8 cellular contexts compared by ENCODE assay signal in the genomic region with DNA sequence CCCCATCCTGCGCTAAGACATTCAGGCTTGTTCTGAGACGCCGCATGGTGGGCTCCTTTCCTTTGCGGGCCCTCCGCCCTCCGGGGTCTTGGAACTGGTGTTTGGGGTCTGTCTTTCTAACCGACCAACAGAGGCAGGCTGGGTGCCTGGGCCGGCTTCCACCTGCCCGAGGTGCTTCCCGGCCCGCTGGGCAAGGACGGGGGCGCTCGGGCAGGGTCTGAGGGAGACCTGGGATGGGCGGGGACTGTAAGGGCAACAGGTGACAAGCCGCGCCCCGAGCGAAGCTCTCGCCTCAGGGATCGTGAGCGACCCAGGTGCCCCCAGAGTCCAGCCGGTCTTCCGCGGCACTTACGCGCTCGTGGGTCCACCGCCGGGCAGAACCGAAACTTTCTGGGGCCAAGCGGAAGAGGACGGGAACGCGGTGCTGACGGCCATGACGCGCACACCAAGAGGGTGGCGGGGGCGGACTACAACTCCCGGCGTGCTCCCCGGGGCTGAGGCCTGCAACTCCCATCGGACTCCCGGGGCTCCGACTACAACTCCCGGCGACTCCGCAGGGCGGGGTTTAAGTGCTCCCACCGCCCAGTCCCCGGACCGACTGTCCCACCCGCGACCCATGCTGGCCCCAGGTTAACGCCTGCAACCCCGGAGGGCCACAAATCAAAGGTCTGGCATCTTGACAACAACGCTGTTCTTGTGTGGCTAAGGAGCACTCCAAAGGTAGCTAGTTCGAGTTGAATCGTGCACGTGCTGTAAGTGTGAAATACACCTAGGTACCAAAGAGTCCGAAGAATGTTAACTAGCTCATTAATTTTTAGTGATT. TPM values are rescaled to one million over a fixed set of nuclear protein-coding genes. Genes with fewer than 3 reads are reported as not detected.
DNase-seq lines count a peak whose midpoint lies in the region; TF ChIP-seq lines count a peak whose summit lies in the region.

A gene (minus strand): TSS at position 455 of the 823 bp plus-strand sequence. CDS start 10,914 bp downstream, outside the sequence.

- WGBS in GM23248 (ENCODE audit: low coverage in 1 of 2, low lambda C conversion rate in 2 of 2, missing lambda C conversion rate in 2 of 2), 2 experiments, result 6% methylated on average over 52 to 56 of the region's 62 CpGs
- 1 to 3% (median 2%) methylated on average over 42 to 62 of the region's 62 CpGs for WGBS in stomach, 5 donors

- TF ChIP-seq POLR2A in stomach (IDR thresholded peaks at IDR 0.05), result peak in 1 of 4 donors; percentile 15

- no peaks in the 10 kb centered on the region for H3K27me3 ChIP-seq in GM23248 (replicated peaks; ENCODE audit: insufficient read depth)
- no peaks in the 10 kb centered on the region for H3K27me3 ChIP-seq in neural cell (ENCODE audit: insufficient read depth, low read depth, low read length)
- no peaks in the 10 kb centered on the region for H3K27me3 ChIP-seq in stomach

- H4K20me1 ChIP-seq in GM23248 (ENCODE audit: insufficient read depth), result no peaks in the 10 kb centered on the region
- H4K20me1 ChIP-seq in neural cell (ENCODE audit: insufficient read depth), result no peaks in the 10 kb centered on the region

- H3K4me2 ChIP-seq in GM23248 (ENCODE audit: unreplicated experiment) (peak within 1 kb of the TSS; percentile 92), neural cell (ENCODE audit: low read length) (peak within 1 kb of the TSS; percentile 53)

- peak within 1 kb of the TSS; percentile 99 for H2AFZ ChIP-seq in GM23248
- H2AFZ ChIP-seq in neural cell (ENCODE audit: low read depth, low read length), result peak within 1 kb of the TSS; percentile 25

- no peaks in the 10 kb centered on the region for H3K9me3 ChIP-seq in GM23248 (ENCODE audit: low read depth)
- H3K9me3 ChIP-seq in neural cell (ENCODE audit: low read length), result no peaks in the 10 kb centered on the region
- no peaks in the 10 kb centered on the region for H3K9me3 ChIP-seq in stomach

- H3K36me3 ChIP-seq in GM23248 (ENCODE audit: low read depth) (no peaks in the 10 kb centered on the region), neural cell (ENCODE audit: insufficient read depth, low read length) (no peaks in the 10 kb centered on the region), stomach (no peaks in the 10 kb centered on the region)

- peaks cover 20% of the 10 kb centered on the region for H3F3A ChIP-seq in GM23248 (ENCODE audit: insufficient read depth)
- no peaks in the 10 kb centered on the region for H3F3A ChIP-seq in neural cell (ENCODE audit: insufficient read depth, low read length, poor library complexity, severe bottlenecking)

- H3K9me2 ChIP-seq in GM23248 (ENCODE audit: insufficient read depth) (no peaks in the 10 kb centered on the region), neural cell (ENCODE audit: insufficient read depth, low read length) (no peaks in the 10 kb centered on the region)

- no peak for TF ChIP-seq RAD21 in neural cell (conservative IDR thresholded peaks at IDR 0.05)

- TF ChIP-seq CTCF in foreskin fibroblast (IDR thresholded peaks at IDR 0.05; ENCODE audit: low read depth, low read length), result no peak
- TF ChIP-seq CTCF in neural cell (IDR thresholded peaks at IDR 0.05; ENCODE audit: poor library complexity, severe bottlenecking), result no peak
- no peak for TF ChIP-seq CTCF in stomach (IDR thresholded peaks at IDR 0.05)

- H3K79me2 ChIP-seq in GM23248 (ENCODE audit: insufficient read depth) (no peaks in the 10 kb centered on the region), neural cell (replicated peaks; ENCODE audit: insufficient read depth, low read length) (no peaks in the 10 kb centered on the region)

- no peak for TF ChIP-seq EP300 in neural cell (conservative IDR thresholded peaks at IDR 0.05; ENCODE audit: poor library complexity, severe bottlenecking)
- TF ChIP-seq EP300 in stomach (IDR thresholded peaks at IDR 0.05), result no peak

- H3K4me3 ChIP-seq in GM23248 (peak within 1 kb of the TSS; percentile 88), foreskin fibroblast (ENCODE audit: low read depth in 1 of 2, low read length in 2 of 2) (peak within 1 kb of the TSS; percentile 87 to 89), neural cell (ENCODE audit: low read length) (peak within 1 kb of the TSS; percentile 78), stomach (peak within 1 kb of the TSS; percentile 64 to 99 (median 74))

- DNase-seq in EH (ENCODE audit: low read depth) (peak; percentile 88), GM23248 (peak; percentile 96), LHCN-M2 (ENCODE audit: low read depth) (peak; percentile 81), SIG-M5 treated with dmso at 0.1 percent for 504 hours (lab: John Stamatoyannopoulos, UW; ENCODE audit: unreplicated experiment) (peak; percentile 92), activated gamma-delta T cell treated with Interleukin-2 at 50 U/mL for 16 hours (peak; percentile 84), foreskin fibroblast (peak; percentile 87 to 96), stomach (peak; percentile 94)

- intact Hi-C loops in stomach (cut with DNase I; ENCODE audit: low total_unique reads), result no loop called here

- in situ Hi-C loops in GM23248 (cut with MboI), result no loop called here

- peaks cover 17% of the 10 kb centered on the region for H3K4me1 ChIP-seq in GM23248 (ENCODE audit: insufficient read depth)
- H3K4me1 ChIP-seq in stomach, result peaks cover 44 to 55% (median 48%) of the 10 kb centered on the region in 4 donors

- H3K9ac ChIP-seq in GM23248 (peak within 1 kb of the TSS; percentile 80), neural cell (ENCODE audit: low read length) (peak within 1 kb of the TSS; percentile 6)

- H3K27ac ChIP-seq in GM23248 (no peak within 1 kb of the TSS), neural cell (ENCODE audit: low read length) (no peak within 1 kb of the TSS), stomach (peak within 1 kb of the TSS; percentile 90 to 99 (median 96))

TF ChIP-seq in neural cell, 6 proteins besides CTCF, POLR2A, EP300 and RAD21:
- peak; percentile 26 for TF ChIP-seq SMC3 (conservative IDR thresholded peaks at IDR 0.05; ENCODE audit: poor library complexity)
- TF ChIP-seq TAF1 (IDR thresholded peaks at IDR 0.05; ENCODE audit: low read depth), result no peak
- peak; percentile 66 for TF ChIP-seq MXI1 (conservative IDR thresholded peaks at IDR 0.05; ENCODE audit: poor library complexity, severe bottlenecking)

RNA-seq across cellular contexts. Expression of the gene that starts here (rescaled TPM):
- total RNA-seq in GM23248 (2014; rRNA removed; shearing (Covaris generic)), result 12.8 and 13.4 TPM in 2 replicates
- polyA plus RNA-seq in GM23248 (2016; fragmentation: Nextera tagmentation; extraction: Ambion mirVana) (6.2 and 6.3 TPM in 2 replicates), neural cell (0.12 TPM in 1 of 2 replicates, not detected in the other), stomach (10 to 100 TPM; 10.7 to 11.8 (median 11.3) TPM)
- total RNA-seq in LHCN-M2 (2014; rRNA removed) (5.7 and 10.8 TPM in 2 replicates), stomach (10 to 100 TPM; 18.0 to 97.4 (median 39.3) TPM)
- polyA plus RNA-seq in LHCN-M2 (2012), result 8.6 TPM
- polyA minus RNA-seq in neural cell, result 0.24 and 0.35 TPM in 2 replicates

Comparison
In these comparisons a context has a peak if more than half of its experiments do, and no peak if none do; other contexts are left out.
1. H3K27ac ChIP-seq: peak in stomach (5 of 5); none in GM23248 (single experiment) and neural cell (single experiment).
2. Peak in every context shown above with its lines, with median percentiles within 50 percentile points of each other: DNase-seq and H3K4me3 ChIP-seq.